5 cellular contexts compared by ENCODE assay signal in genomic region chr14:23814858-23815257, GRCh38.
"Had no signal": no experiment of that assay in that cellular context is flagged by ENCODE, and none has a peak within 500 bp of the region (broad histone marks: within the 10 kb centered on the region; RNA-seq: fewer than 3 reads in every experiment).

No MANE protein-coding gene starts in this region.

- H3K27ac ChIP-seq: HL-60 had no signal

- DNase-seq: IMR-90, KBM-7 had no signal

- ATAC-seq: K562 had no signal

- H3K4me3 ChIP-seq: K562 had no signal

- FAIRE-seq: HTR-8/SVneo, K562 had no signal
